1 cellular context compared by ENCODE assay signal in the genomic region with DNA sequence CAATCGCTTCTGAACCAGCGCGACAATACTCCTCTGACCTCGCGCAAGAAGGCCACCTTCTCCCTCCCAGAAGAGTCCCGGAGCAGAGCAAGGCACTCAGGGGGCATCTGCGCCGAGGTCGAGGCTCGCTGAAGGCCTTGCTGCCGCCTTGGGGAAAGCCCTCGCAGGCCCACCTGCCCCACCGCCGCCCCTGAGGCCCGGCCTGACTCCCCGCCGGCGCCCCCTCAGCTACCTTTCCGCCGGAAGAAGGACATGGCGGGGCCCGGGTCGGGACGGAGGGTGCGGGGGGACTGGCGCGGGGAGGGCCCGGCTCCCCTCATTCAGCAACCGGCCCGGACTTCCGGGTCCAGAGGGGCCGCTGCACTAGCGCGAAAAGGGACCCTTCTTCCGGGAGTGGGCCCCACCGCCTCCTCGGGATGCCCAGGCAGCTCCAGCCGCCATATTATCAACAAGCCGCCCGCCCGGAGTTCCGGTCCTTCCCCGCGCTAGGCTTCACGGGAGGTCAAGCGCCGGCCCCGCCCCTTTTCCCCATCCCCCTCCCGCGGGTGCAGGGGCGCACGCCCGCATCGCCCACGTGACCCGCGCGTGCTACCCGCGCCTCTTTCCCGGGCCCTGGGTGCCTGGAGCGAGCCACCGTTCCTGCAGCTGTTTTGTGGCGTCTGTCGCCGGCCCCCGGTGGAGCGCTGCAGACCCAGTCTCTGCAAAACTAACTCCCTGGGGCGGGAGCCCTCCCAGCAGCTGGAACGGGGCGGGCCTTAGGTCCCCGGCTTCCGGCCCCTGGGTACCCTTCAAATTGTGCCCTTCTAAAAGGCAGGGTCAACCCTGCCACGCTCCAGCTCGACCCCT.
TF ChIP-seq lines count a peak whose summit lies in the region.

A gene with protein sequence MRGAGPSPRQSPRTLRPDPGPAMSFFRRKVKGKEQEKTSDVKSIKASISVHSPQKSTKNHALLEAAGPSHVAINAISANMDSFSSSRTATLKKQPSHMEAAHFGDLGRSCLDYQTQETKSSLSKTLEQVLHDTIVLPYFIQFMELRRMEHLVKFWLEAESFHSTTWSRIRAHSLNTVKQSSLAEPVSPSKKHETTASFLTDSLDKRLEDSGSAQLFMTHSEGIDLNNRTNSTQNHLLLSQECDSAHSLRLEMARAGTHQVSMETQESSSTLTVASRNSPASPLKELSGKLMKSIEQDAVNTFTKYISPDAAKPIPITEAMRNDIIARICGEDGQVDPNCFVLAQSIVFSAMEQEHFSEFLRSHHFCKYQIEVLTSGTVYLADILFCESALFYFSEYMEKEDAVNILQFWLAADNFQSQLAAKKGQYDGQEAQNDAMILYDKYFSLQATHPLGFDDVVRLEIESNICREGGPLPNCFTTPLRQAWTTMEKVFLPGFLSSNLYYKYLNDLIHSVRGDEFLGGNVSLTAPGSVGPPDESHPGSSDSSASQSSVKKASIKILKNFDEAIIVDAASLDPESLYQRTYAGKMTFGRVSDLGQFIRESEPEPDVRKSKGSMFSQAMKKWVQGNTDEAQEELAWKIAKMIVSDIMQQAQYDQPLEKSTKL (minus strand): TSS at position 469 of the 846 bp plus-strand sequence. CDS start 149 bp downstream, at position 320.

TF ChIP-seq in K562, 482 proteins besides CTCF, POLR2A, EP300 and RAD21 (continued from another document and continues in another):
- TF ChIP-seq CREB1 (IDR thresholded peaks at IDR 0.05) (no peak), CREB1 (CRISPR knock-in tag; IDR thresholded peaks at IDR 0.05) (peak; percentile 52; the same call in 1 of the 2 replicates), FOXJ3 (CRISPR knock-in tag; IDR thresholded peaks at IDR 0.05) (no peak), MNT (conservative IDR thresholded peaks at IDR 0.05) (peak; percentile 89 to 93), ELK1 (CRISPR knock-in tag; IDR thresholded peaks at IDR 0.05) (no peak), PATZ1 (CRISPR knock-in tag; IDR thresholded peaks at IDR 0.05; ENCODE audit: borderline replicate concordance) (no peak), ZNF561 (CRISPR knock-in tag; conservative IDR thresholded peaks at IDR 0.05) (no peak), FOXP4 (CRISPR knock-in tag; IDR thresholded peaks at IDR 0.05; ENCODE audit: borderline replicate concordance) (peak; percentile 91; the same call in 1 of the 2 replicates), HMGXB4 (CRISPR knock-in tag; IDR thresholded peaks at IDR 0.05) (no peak), ETV5 (CRISPR knock-in tag; IDR thresholded peaks at IDR 0.05; ENCODE audit: low read depth) (peak; percentile 62; the same call in 1 of the 2 replicates), HLTF (IDR thresholded peaks at IDR 0.05) (no peak), RAD51 (IDR thresholded peaks at IDR 0.05; ENCODE audit: borderline replicate concordance, low read depth) (peak; percentile 92), HEY1 (CRISPR knock-in tag; IDR thresholded peaks at IDR 0.05; ENCODE audit: borderline replicate concordance) (no peak), NR0B1 (IDR thresholded peaks at IDR 0.05; ENCODE audit: partially characterized antibody) (no peak), HNRNPLL (IDR thresholded peaks at IDR 0.05; ENCODE audit: low read depth, low read length, poor library complexity, severe bottlenecking) (no peak), FOSL1 (tag; conservative IDR thresholded peaks at IDR 0.05) (no peak), SIN3B (IDR thresholded peaks at IDR 0.05; ENCODE audit: low read depth) (0 out of 2 replicates have a peak, but pooled peaks have one; percentile 17), ZKSCAN1 (IDR thresholded peaks at IDR 0.05; ENCODE audit: low read depth, low read length) (no peak), TSC22D4 (tag; IDR thresholded peaks at IDR 0.05) (no peak), ZKSCAN3 (CRISPR knock-in tag; IDR thresholded peaks at IDR 0.05) (no peak), POLR2G (IDR thresholded peaks at IDR 0.05; ENCODE audit: low read depth, low read length) (peak; percentile 92), ZNF311 (CRISPR knock-in tag; IDR thresholded peaks at IDR 0.05) (no peak), CXXC5 (CRISPR knock-in tag; IDR thresholded peaks at IDR 0.05) (peak; percentile 95)
- TF ChIP-seq, protein P1, sequence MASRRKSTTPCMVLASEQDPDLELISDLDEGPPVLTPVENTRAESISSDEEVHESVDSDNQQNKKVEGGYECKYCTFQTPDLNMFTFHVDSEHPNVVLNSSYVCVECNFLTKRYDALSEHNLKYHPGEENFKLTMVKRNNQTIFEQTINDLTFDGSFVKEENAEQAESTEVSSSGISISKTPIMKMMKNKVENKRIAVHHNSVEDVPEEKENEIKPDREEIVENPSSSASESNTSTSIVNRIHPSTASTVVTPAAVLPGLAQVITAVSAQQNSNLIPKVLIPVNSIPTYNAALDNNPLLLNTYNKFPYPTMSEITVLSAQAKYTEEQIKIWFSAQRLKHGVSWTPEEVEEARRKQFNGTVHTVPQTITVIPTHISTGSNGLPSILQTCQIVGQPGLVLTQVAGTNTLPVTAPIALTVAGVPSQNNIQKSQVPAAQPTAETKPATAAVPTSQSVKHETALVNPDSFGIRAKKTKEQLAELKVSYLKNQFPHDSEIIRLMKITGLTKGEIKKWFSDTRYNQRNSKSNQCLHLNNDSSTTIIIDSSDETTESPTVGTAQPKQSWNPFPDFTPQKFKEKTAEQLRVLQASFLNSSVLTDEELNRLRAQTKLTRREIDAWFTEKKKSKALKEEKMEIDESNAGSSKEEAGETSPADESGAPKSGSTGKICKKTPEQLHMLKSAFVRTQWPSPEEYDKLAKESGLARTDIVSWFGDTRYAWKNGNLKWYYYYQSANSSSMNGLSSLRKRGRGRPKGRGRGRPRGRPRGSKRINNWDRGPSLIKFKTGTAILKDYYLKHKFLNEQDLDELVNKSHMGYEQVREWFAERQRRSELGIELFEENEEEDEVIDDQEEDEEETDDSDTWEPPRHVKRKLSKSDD (conservative IDR thresholded peaks at IDR 0.05; ENCODE audit: low read length) = no peak
- TF ChIP-seq, protein P2, sequence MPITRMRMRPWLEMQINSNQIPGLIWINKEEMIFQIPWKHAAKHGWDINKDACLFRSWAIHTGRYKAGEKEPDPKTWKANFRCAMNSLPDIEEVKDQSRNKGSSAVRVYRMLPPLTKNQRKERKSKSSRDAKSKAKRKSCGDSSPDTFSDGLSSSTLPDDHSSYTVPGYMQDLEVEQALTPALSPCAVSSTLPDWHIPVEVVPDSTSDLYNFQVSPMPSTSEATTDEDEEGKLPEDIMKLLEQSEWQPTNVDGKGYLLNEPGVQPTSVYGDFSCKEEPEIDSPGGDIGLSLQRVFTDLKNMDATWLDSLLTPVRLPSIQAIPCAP (CRISPR knock-in tag; IDR thresholded peaks at IDR 0.05; ENCODE audit: borderline replicate concordance) = 0 out of 2 replicates have a peak, but pooled peaks have one; percentile 35
